ENCODE assay signal across 20 cellular contexts in genomic region chr22:26800858-26801257, GRCh38.
A peak's percentile ranks its signal among the peaks of the same experiment; 100 is the strongest.
DNase-seq lines count a peak whose midpoint lies in the region; ATAC-seq and TF ChIP-seq lines count a peak whose summit lies in the region.
"Had no signal": no experiment of that assay in that cellular context is flagged by ENCODE, and none has a peak within 500 bp of the region (broad histone marks: within the 10 kb centered on the region; RNA-seq: fewer than 3 reads in every experiment).

No MANE protein-coding gene starts in this region.

- H3K36me3 ChIP-seq in neuronal stem cell (replicated peaks in 1 of 2; ENCODE audit: control insufficient read depth in 2 of 2, insufficient read depth in 2 of 2, low read length in 2 of 2) = peaks cover 0 to 2% of the 10 kb centered on the region in 2 donors
- H3K36me3 ChIP-seq: adrenal gland, gastrocnemius medialis, Peyer's patch had no signal

- H3K9me3 ChIP-seq in neuronal stem cell (replicated peaks in 1 of 2; ENCODE audit: control insufficient read depth in 2 of 2, insufficient read depth in 1 of 2, low read depth in 1 of 2, low read length in 2 of 2) = no peaks in the 10 kb centered on the region
- H3K9me3 ChIP-seq: adrenal gland, gastrocnemius medialis, Peyer's patch had no signal

- H3K18ac ChIP-seq in neuronal stem cell (ENCODE audit: low read length) = peak overlapping the region; percentile 24

- TF ChIP-seq CTCF in Calu3 (IDR thresholded peaks at IDR 0.05; ENCODE audit: unreplicated experiment) (no peak), NB4 (IDR thresholded peaks at IDR 0.05; ENCODE audit: low read depth, low read length) (no peak), fibroblast of mammary gland (conservative IDR thresholded peaks at IDR 0.05; ENCODE audit: control insufficient read depth, insufficient read depth, low read depth, low read length) (no peak), MCF 10A (IDR thresholded peaks at IDR 0.05; ENCODE audit: unreplicated experiment) (no peak)

- H3K4me1 Mint-ChIP-seq in Calu3 (ENCODE audit: low read depth, unreplicated experiment) (no peaks in the 10 kb centered on the region), MCF 10A (ENCODE audit: insufficient read depth, unreplicated experiment) (no peaks in the 10 kb centered on the region)
- H3K4me1 Mint-ChIP-seq: memory B cell had no signal

- DNase-seq in Calu3 = peak; percentile 3
- DNase-seq in NB4 (ENCODE audit: low read depth) = peak; percentile 9
- DNase-seq in fibroblast of mammary gland (ENCODE audit: low read depth) = peak; percentile 17
- peak; percentile 54 for DNase-seq in neuronal stem cell (ENCODE audit: low spot score)
- DNase-seq in left cardiac atrium = no peak
- no peak for DNase-seq in MCF 10A (ENCODE audit: unreplicated experiment)
- DNase-seq: adrenal gland; AML-193; cerebellar nuclear complex; gastrocnemius medialis; NCI-H1092 treated with DMSO at 0.1 percent for 48 hours; NCI-H774; Peyer's patch; right cardiac atrium; stimulated activated CD4-positive, alpha-beta T cell treated with anti-CD3 and anti-CD28 coated beads, Interleukin-1b, Interleukin-23, amount 100 ng/mL, for 48 hours had no signal

- H3K4ac ChIP-seq in neuronal stem cell (ENCODE audit: low read length) = no peak overlapping the region

- H3K27me3 ChIP-seq in neuronal stem cell (ENCODE audit: control insufficient read depth in 3 of 3, insufficient read depth in 3 of 3, low read depth in 1 of 3, low read length in 3 of 3) = no peaks in the 10 kb centered on the region
- H3K27me3 ChIP-seq: adrenal gland, gastrocnemius medialis, Peyer's patch had no signal

- H3K4me1 ChIP-seq in neuronal stem cell (ENCODE audit: control insufficient read depth in 2 of 2, insufficient read depth in 1 of 2, low read depth in 1 of 2, low read length in 2 of 2) = peaks cover 6 to 10% of the 10 kb centered on the region in 2 donors
- H3K4me1 ChIP-seq: adrenal gland, gastrocnemius medialis, Peyer's patch had no signal

- H3K79me1 ChIP-seq in neuronal stem cell (ENCODE audit: low read depth, low read length) = no peaks in the 10 kb centered on the region

- H3K4me3 Mint-ChIP-seq in Calu3 (ENCODE audit: low read depth, unreplicated experiment) (no peak overlapping the region), MCF 10A (ENCODE audit: unreplicated experiment) (no peak overlapping the region)
- H3K4me3 Mint-ChIP-seq: activated T-helper 17 cell treated with anti-CD3 and anti-CD28 coated beads, Interleukin-2, amount 50 U/mL, for 72 hours; IgD-negative memory B cell; memory B cell had no signal

- TF ChIP-seq POLR2A in NB4 (IDR thresholded peaks at IDR 0.05; ENCODE audit: extremely low read depth, insufficient read length) = no peak

- H3K4me3 ChIP-seq in NB4 (ENCODE audit: low read depth, low read length) = no peak overlapping the region
- H3K4me3 ChIP-seq in fibroblast of mammary gland (ENCODE audit: control insufficient read depth, low read depth, low read length) = no peak overlapping the region
- no peak overlapping the region for H3K4me3 ChIP-seq in neuronal stem cell (ENCODE audit: low read length in 2 of 2)
- H3K4me3 ChIP-seq: adrenal gland, gastrocnemius medialis, Peyer's patch had no signal

- H3K36me3 Mint-ChIP-seq in Calu3 (ENCODE audit: insufficient read depth, unreplicated experiment) = no peaks in the 10 kb centered on the region
- H3K36me3 Mint-ChIP-seq in MCF 10A (ENCODE audit: insufficient read depth, unreplicated experiment) = no peaks in the 10 kb centered on the region

- no peak overlapping the region for H3K23ac ChIP-seq in neuronal stem cell (ENCODE audit: low read depth, low read length, poor library complexity)

- H2BK12ac ChIP-seq in neuronal stem cell (ENCODE audit: low read length) = no peak overlapping the region

- H2BK120ac ChIP-seq in neuronal stem cell (ENCODE audit: low read depth, low read length) = no peak overlapping the region

- no CpG with 5 or more reads among the region's 7 CpGs for WGBS in neuronal stem cell (ENCODE audit: extremely low coverage in 2 of 2, insufficient read length in 2 of 2, insufficient replicate concordance in 1 of 2), 2 donors

- H3K14ac ChIP-seq in neuronal stem cell (ENCODE audit: low read length) = no peak overlapping the region

- ATAC-seq in HG03139 (IDR thresholded peaks at IDR 0.05; ENCODE audit: unreplicated experiment) (no peak), GM21723 (IDR thresholded peaks at IDR 0.05; ENCODE audit: unreplicated experiment) (no peak), left cardiac atrium (no peak)
- ATAC-seq: activated T-helper 17 cell treated with anti-CD3 and anti-CD28 coated beads, Interleukin-2, amount 50 U/mL, for 72 hours; gastrocnemius medialis; right cardiac atrium had no signal

- no peak overlapping the region for H3K4me2 ChIP-seq in neuronal stem cell (ENCODE audit: insufficient read depth, low read length, poor library complexity, severe bottlenecking)

- H4K91ac ChIP-seq in neuronal stem cell (ENCODE audit: low read depth, low read length, poor library complexity) = no peak overlapping the region

- intact Hi-C loops in Calu3 (cut with micrococcal nuclease; ENCODE audit: unreplicated experiment) = no loop called here
- intact Hi-C loops in left cardiac atrium (cut with DNase I) = no loop called here
- intact Hi-C loops in MCF 10A (cut with micrococcal nuclease) = no loop called here

- no peak overlapping the region for H2BK5ac ChIP-seq in neuronal stem cell (ENCODE audit: low read length)

- CTCF ChIA-PET in Calu3 (lab: Charles Lee) = interaction anchor here (0.7 kb wide), 1 partner anchor 1300 kb away, joined by 3 read pairs; no protein-coding TSS in a partner anchor
- CTCF ChIA-PET in MCF 10A (lab: Yijun Ruan, JAX) = no interaction called here

- no peak overlapping the region for H2AK5ac ChIP-seq in neuronal stem cell (ENCODE audit: low read depth, low read length)

- no peak overlapping the region for H3K27ac Mint-ChIP-seq in Calu3 (ENCODE audit: unreplicated experiment)
- no peak overlapping the region for H3K27ac Mint-ChIP-seq in MCF 10A (ENCODE audit: low read depth, unreplicated experiment)
- H3K27ac Mint-ChIP-seq: activated T-helper 17 cell treated with anti-CD3 and anti-CD28 coated beads, Interleukin-2, amount 50 U/mL, for 72 hours; memory B cell had no signal

- peak overlapping the region; percentile 60 for H3K27ac ChIP-seq in neuronal stem cell (replicated peaks; ENCODE audit: low read length)
- H3K27ac ChIP-seq: adrenal gland, gastrocnemius medialis, Peyer's patch had no signal

- H2BK15ac ChIP-seq in neuronal stem cell (ENCODE audit: low read length) = no peak overlapping the region

- POLR2A ChIA-PET in MCF 10A (lab: Yijun Ruan, JAX) = no interaction called here

- peak overlapping the region; percentile 67 for H2AFZ ChIP-seq in neuronal stem cell (ENCODE audit: low read length)

- no peak overlapping the region for H3K9ac ChIP-seq in neuronal stem cell (ENCODE audit: low read depth, low read length, poor library complexity)

- BruUV-seq in Calu3 (replicated peaks; lab: Mats Ljungman, UMichigan) (no TSS peak), MCF 10A (replicated peaks; lab: Mats Ljungman, UMichigan) (no TSS peak)

- no peaks in the 10 kb centered on the region for H3K9me3 Mint-ChIP-seq in Calu3 (ENCODE audit: low read depth, unreplicated experiment)
- H3K9me3 Mint-ChIP-seq in MCF 10A (ENCODE audit: unreplicated experiment) = no peaks in the 10 kb centered on the region
- H3K9me3 Mint-ChIP-seq: activated T-helper 17 cell treated with anti-CD3 and anti-CD28 coated beads, Interleukin-2, amount 50 U/mL, for 72 hours; IgD-negative memory B cell; memory B cell had no signal

- H3K27me3 Mint-ChIP-seq in Calu3 (ENCODE audit: unreplicated experiment) = peaks cover 15% of the 10 kb centered on the region
- H3K27me3 Mint-ChIP-seq in MCF 10A (ENCODE audit: insufficient read depth, unreplicated experiment) = peaks cover 15% of the 10 kb centered on the region
- H3K27me3 Mint-ChIP-seq: activated T-helper 17 cell treated with anti-CD3 and anti-CD28 coated beads, Interleukin-2, amount 50 U/mL, for 72 hours; IgD-negative memory B cell; memory B cell had no signal

- no peak overlapping the region for H4K8ac ChIP-seq in neuronal stem cell (ENCODE audit: low read depth, low read length)

Comparison
In these comparisons a context has a peak if more than half of its experiments do, and no peak if none do; other contexts are left out.
1. DNase-seq: peak in Calu3 (single experiment), NB4 (single experiment), fibroblast of mammary gland (single experiment) and neuronal stem cell (single experiment); none in left cardiac atrium (single experiment) and MCF 10A (single experiment).